Comparison of ENCODE assay signal across 34 cellular contexts in the genomic region with DNA sequence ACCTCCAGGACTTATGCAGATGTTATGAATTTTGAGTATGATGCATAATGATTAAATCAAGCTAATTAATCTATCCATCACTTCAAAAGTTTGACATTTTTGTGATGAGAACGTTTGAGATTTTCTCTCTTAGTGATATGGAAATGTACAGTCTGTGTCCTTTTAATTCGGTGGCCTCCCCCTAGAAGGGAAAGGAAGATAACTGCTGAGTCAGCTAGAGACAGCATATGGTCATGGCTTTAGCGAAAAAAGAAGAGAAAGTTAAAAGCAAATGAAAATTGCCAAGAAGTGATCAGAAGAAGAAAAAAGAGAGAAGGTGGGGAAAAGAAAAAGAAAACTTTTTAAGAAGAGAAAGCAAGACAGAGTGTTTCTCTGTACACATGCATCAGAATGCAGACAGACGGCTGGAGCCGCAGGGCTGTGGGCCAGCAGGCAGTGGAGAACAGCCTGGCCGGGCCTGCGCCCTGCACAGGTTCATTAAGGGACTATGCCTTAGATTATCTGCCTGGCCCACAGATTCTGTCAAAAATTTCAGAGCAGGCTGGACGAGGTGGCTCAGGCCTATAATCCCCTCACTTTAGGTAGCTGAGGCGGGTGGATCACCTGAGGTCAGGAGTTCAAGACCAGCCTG. TPM values are rescaled to one million over a fixed set of nuclear protein-coding genes. Genes with fewer than 3 reads are reported as not detected.
"Had no signal": no experiment of that assay in that cellular context is flagged by ENCODE, and none has a peak within 500 bp of the region (broad histone marks: within the 10 kb centered on the region; RNA-seq: fewer than 3 reads in every experiment).

No MANE protein-coding gene starts in this region.

- FAIRE-seq: TTC549 had no signal

- H3K4me3 ChIP-seq: ascending aorta, cardiac muscle cell, Peyer's patch, SJSA1 had no signal

- ATAC-seq: activated CD4-positive, alpha-beta T cell treated with anti-CD3 and anti-CD28 coated beads for 36 hours; activated CD4-positive, CD25-positive, alpha-beta regulatory T cell treated with anti-CD3 and anti-CD28 coated beads, Interleukin-2, amount 50 U/mL, for 24 hours; activated CD8-positive, alpha-beta memory T cell treated with anti-CD3 and anti-CD28 coated beads, Interleukin-2, amount 10 ng/mL, durations not matched to agents 7 days and 5 days; activated T-cell treated with anti-CD3 and anti-CD28 coated beads, Interleukin-2, amount 50 U/mL, for 72 hours; activated T-helper 17 cell treated with anti-CD3 and anti-CD28 coated beads, Interleukin-2, amount 50 U/mL, for 72 hours; PC-3; WTC11 had no signal

- H3K9ac ChIP-seq: SK-N-SH had no signal

- H3K36me3 ChIP-seq: ascending aorta, cardiac muscle cell, Peyer's patch, SJSA1 had no signal

- DNase-seq: activated CD4-positive, alpha-beta T cell treated with anti-CD3 and anti-CD28 coated beads for 36 hours; activated CD4-positive, alpha-beta T cell treated with anti-CD3 and anti-CD28 coated beads, Interleukin-2, amount 10 ng/mL, durations not matched to agents 7 days and 5 days; activated CD4-positive, alpha-beta T cell treated with anti-CD3 and anti-CD28 coated beads, Interleukin-2, amount 50 U/mL, for 48 hours; activated CD8-positive, alpha-beta memory T cell treated with anti-CD3 and anti-CD28 coated beads, Interleukin-2, amount 10 ng/mL, durations not matched to agents 7 days and 5 days; activated effector memory CD4-positive, alpha-beta T cell treated with anti-CD3 and anti-CD28 coated beads, Interleukin-2, amount 50 U/mL, for 16 hours; activated naive CD4-positive, alpha-beta T cell; activated naive CD4-positive, alpha-beta T cell treated with anti-CD3 and anti-CD28 coated beads, Interleukin-2, amount 50 U/mL, for 16 hours; activated naive CD8-positive, alpha-beta T cell treated with anti-CD3 and anti-CD28 coated beads for 36 hours; activated T-cell treated with anti-CD3 and anti-CD28 coated beads, Interleukin-2, amount 50 U/mL, for 1 hour; activated T-cell treated with anti-CD3 and anti-CD28 coated beads, Interleukin-2, amount 50 U/mL, for 72 hours; amniotic stem cell; MM.1S; MV-4-11; NCI-H1092; NCI-H1436 treated with DMSO at 0.1 percent for 48 hours; NCI-H1694 treated with DMSO at 0.1 percent for 48 hours; NCI-H2029; NCI-H345; NCI-H510A; NCI-H526; NCI-H748 treated with DMSO at 0.1 percent for 48 hours; NK-92 treated with Interleukin-12 subunit alpha and Interleukin-12 subunit beta, amount 100 ng/mL, for 24 hours; PC-3; Peyer's patch; RPMI8226; SHP77 treated with DMSO at 0.1 percent for 48 hours; SK-N-SH had no signal

- H3K9me3 ChIP-seq: ascending aorta, Peyer's patch, SJSA1, SK-N-SH had no signal

- H3K4me2 ChIP-seq: SK-N-SH had no signal

- H3K27ac ChIP-seq: ascending aorta, cardiac muscle cell, Peyer's patch, SJSA1 had no signal

- H3K4me1 ChIP-seq: ascending aorta, Peyer's patch had no signal

- H3K27me3 ChIP-seq: ascending aorta, Peyer's patch, SJSA1 had no signal

RNA-seq across cellular contexts. Expression of a gene that starts 7.7 kb away (rescaled TPM):
- total RNA-seq: activated CD4-positive, alpha-beta T cell treated with anti-CD3 and anti-CD28 coated beads, Interleukin-2, amount 10 ng/mL, durations not matched to agents 7 days and 5 days; activated CD8-positive, alpha-beta memory T cell treated with anti-CD3 and anti-CD28 coated beads, Interleukin-2, amount 10 ng/mL, durations not matched to agents 7 days and 5 days; activated T-helper 17 cell treated with anti-CD3 and anti-CD28 coated beads, Interleukin-2, amount 50 U/mL, for 72 hours; ascending aorta; PC-3; Peyer's patch had no signal
